20 cellular contexts compared by ENCODE assay signal in genomic region chr20:49885558-49886332, GRCh38. TPM values are rescaled to one million over a fixed set of nuclear protein-coding genes. Genes with fewer than 3 reads are reported as not detected.
DNase-seq lines count a peak whose midpoint lies in the region; ATAC-seq and TF ChIP-seq lines count a peak whose summit lies in the region.
"Had no signal": no experiment of that assay in that cellular context is flagged by ENCODE, and none has a peak within 500 bp of the region (broad histone marks: within the 10 kb centered on the region; RNA-seq: fewer than 3 reads in every experiment).

No MANE protein-coding gene starts in this region.

- ATAC-seq in GM21528 (IDR thresholded peaks at IDR 0.05; ENCODE audit: low FRiP score, unreplicated experiment), result no peak
- ATAC-seq: pancreas, sciatic nerve had no signal

- H3K9me3 Mint-ChIP-seq in activated T-helper 1 cell treated with anti-CD3 and anti-CD28 coated beads, Interleukin-12 subunit alpha, Interleukin-12 subunit beta, Interleukin-2, Interleukin-4 antibody, amounts not matched to agents 30 ng/mL and 10 ng/mL and 1 ng/mL, durations not matched to agents 14 hours and 24 hours and 36 hours, result no peaks in the 10 kb centered on the region
- no peaks in the 10 kb centered on the region for H3K9me3 Mint-ChIP-seq in neural crest cell

- H3K4me3 ChIP-seq in BLaER1, result no peak overlapping the region
- H3K4me3 ChIP-seq: pancreas, PC-9, SJSA1 had no signal

- peaks cover 66% of the 10 kb centered on the region for H3K4me1 ChIP-seq in BLaER1
- H3K4me1 ChIP-seq: Caco-2 had no signal

- peaks cover 53% of the 10 kb centered on the region for H3K36me3 ChIP-seq in BLaER1

- no peak for TF ChIP-seq CTCF in neural crest cell (conservative IDR thresholded peaks at IDR 0.05)

- H3K4me3 Mint-ChIP-seq in activated T-helper 1 cell treated with anti-CD3 and anti-CD28 coated beads, Interleukin-12 subunit alpha, Interleukin-12 subunit beta, Interleukin-2, Interleukin-4 antibody, amounts not matched to agents 30 ng/mL and 10 ng/mL and 1 ng/mL, durations not matched to agents 14 hours and 24 hours and 36 hours, result no peak overlapping the region
- H3K4me3 Mint-ChIP-seq in neural crest cell, result peak overlapping the region; percentile 14

- no peaks in the 10 kb centered on the region for H3K9me3 ChIP-seq in BLaER1
- H3K9me3 ChIP-seq: Caco-2, pancreas, SJSA1 had no signal

- no peaks in the 10 kb centered on the region for H4K20me1 ChIP-seq in BLaER1

- peak overlapping the region; percentile 83 for H3K4me2 ChIP-seq in BLaER1
- H3K4me2 ChIP-seq: PC-9 had no signal

- H3K4me1 Mint-ChIP-seq in activated T-helper 1 cell treated with anti-CD3 and anti-CD28 coated beads, Interleukin-12 subunit alpha, Interleukin-12 subunit beta, Interleukin-2, Interleukin-4 antibody, amounts not matched to agents 30 ng/mL and 10 ng/mL and 1 ng/mL, durations not matched to agents 14 hours and 24 hours and 36 hours (ENCODE audit: low read depth), result peaks cover 13% of the 10 kb centered on the region
- peaks cover 42% of the 10 kb centered on the region for H3K4me1 Mint-ChIP-seq in neural crest cell

- H3K36me3 Mint-ChIP-seq in activated T-helper 1 cell treated with anti-CD3 and anti-CD28 coated beads, Interleukin-12 subunit alpha, Interleukin-12 subunit beta, Interleukin-2, Interleukin-4 antibody, amounts not matched to agents 30 ng/mL and 10 ng/mL and 1 ng/mL, durations not matched to agents 14 hours and 24 hours and 36 hours (ENCODE audit: low read depth), result peaks cover 39% of the 10 kb centered on the region
- H3K36me3 Mint-ChIP-seq in neural crest cell (ENCODE audit: low read depth), result peaks cover 4% of the 10 kb centered on the region

- no peaks in the 10 kb centered on the region for H3K27me3 ChIP-seq in BLaER1
- H3K27me3 ChIP-seq: pancreas, SJSA1 had no signal

- H3K9ac ChIP-seq in BLaER1, result peak overlapping the region; percentile 77; the same call in 1 of the 2 replicates

- no peaks in the 10 kb centered on the region for H3K27me3 Mint-ChIP-seq in activated T-helper 1 cell treated with anti-CD3 and anti-CD28 coated beads, Interleukin-12 subunit alpha, Interleukin-12 subunit beta, Interleukin-2, Interleukin-4 antibody, amounts not matched to agents 30 ng/mL and 10 ng/mL and 1 ng/mL, durations not matched to agents 14 hours and 24 hours and 36 hours (ENCODE audit: insufficient read depth)
- H3K27me3 Mint-ChIP-seq in neural crest cell (ENCODE audit: low read depth), result no peaks in the 10 kb centered on the region

- intact Hi-C loops in activated T-helper 1 cell treated with anti-CD3 and anti-CD28 coated beads, Interleukin-12 subunit alpha, Interleukin-12 subunit beta, Interleukin-2, Interleukin-4 antibody, amounts not matched to agents 30 ng/mL and 10 ng/mL and 1 ng/mL, durations not matched to agents 14 hours and 24 hours and 36 hours (cut with micrococcal nuclease), result no loop called here

- H3K27ac ChIP-seq in BLaER1, result peak overlapping the region; percentile 88
- H3K27ac ChIP-seq: epithelial cell of prostate, PC-9, SJSA1 had no signal

- H3K27ac Mint-ChIP-seq in activated T-helper 1 cell treated with anti-CD3 and anti-CD28 coated beads, Interleukin-12 subunit alpha, Interleukin-12 subunit beta, Interleukin-2, Interleukin-4 antibody, amounts not matched to agents 30 ng/mL and 10 ng/mL and 1 ng/mL, durations not matched to agents 14 hours and 24 hours and 36 hours, result peak overlapping the region; percentile 16
- peak overlapping the region; percentile 58 for H3K27ac Mint-ChIP-seq in neural crest cell (ENCODE audit: unreplicated experiment)

- DNase-seq in Caki2 (ENCODE audit: low read depth) (peak; percentile 33), neural crest cell (ENCODE audit: low read depth, low spot score) (no peak), RKO (ENCODE audit: low spot score) (no peak), SIG-M5 treated with dmso at 0.1 percent for 504 hours (lab: John Stamatoyannopoulos, UW; ENCODE audit: unreplicated experiment) (no peak), NCI-H345 (lab: John Stamatoyannopoulos, UW) (no peak)
- no peak for DNase-seq in activated T-helper 1 cell treated with anti-CD3 and anti-CD28 coated beads, Interleukin-12 subunit alpha, Interleukin-12 subunit beta, Interleukin-2, Interleukin-4 antibody, amounts not matched to agents 30 ng/mL and 10 ng/mL and 1 ng/mL, durations not matched to agents 14 hours and 24 hours and 36 hours (ENCODE audit: low spot score)
- DNase-seq: activated CD4-positive, alpha-beta T cell treated with anti-CD3 and anti-CD28 coated beads, Interleukin-2, amount 50 U/mL, for 1 hour; activated naive CD4-positive, alpha-beta T cell; dermis blood vessel endothelial cell; foreskin melanocyte; HCEC 1CT; NCI-H774; pancreas; PC-9 had no signal

- in situ Hi-C loops in Caki2 (cut with HindIII; ENCODE audit: low pct_unique_long_range_greater_than_20kb, low sequenced_read_pairs), result no loop called here

RNA-seq across cellular contexts. Expression of gene SPATA2, which starts 29.6 kb away (rescaled TPM):
- total RNA-seq in Caki2 (2014; rRNA removed; shearing (Covaris generic); ENCODE audit: low replicate concordance), result 2.8 and 4.2 TPM in 2 replicates
- 9.7 and 10.4 TPM in 2 replicates for total RNA-seq in activated T-helper 1 cell treated with anti-CD3 and anti-CD28 coated beads, Interleukin-12 subunit alpha, Interleukin-12 subunit beta, Interleukin-2, Interleukin-4 antibody, amounts not matched to agents 30 ng/mL and 10 ng/mL and 1 ng/mL, durations not matched to agents 14 hours and 24 hours and 36 hours
- 10.3 and 10.5 TPM in 2 replicates for total RNA-seq in neural crest cell

RNA-seq across cellular contexts. Expression of gene RNF114, which starts 50.5 kb away (rescaled TPM):
- 86.0 and 160 TPM in 2 replicates for total RNA-seq in Caki2 (2014; rRNA removed; shearing (Covaris generic); ENCODE audit: low replicate concordance)
- 58.7 and 60.3 TPM in 2 replicates for total RNA-seq in activated T-helper 1 cell treated with anti-CD3 and anti-CD28 coated beads, Interleukin-12 subunit alpha, Interleukin-12 subunit beta, Interleukin-2, Interleukin-4 antibody, amounts not matched to agents 30 ng/mL and 10 ng/mL and 1 ng/mL, durations not matched to agents 14 hours and 24 hours and 36 hours
- total RNA-seq in neural crest cell, result 53.0 and 59.0 TPM in 2 replicates
